ENCODE assay signal across 17 cellular contexts in genomic region chr13:29578300-29579048, GRCh38. TPM values are rescaled to one million over a fixed set of nuclear protein-coding genes. Genes with fewer than 3 reads are reported as not detected.
DNase-seq lines count a peak whose midpoint lies in the region; ATAC-seq, FAIRE-seq and TF ChIP-seq lines count a peak whose summit lies in the region.
"Had no signal": no experiment of that assay in that cellular context is flagged by ENCODE, and none has a peak within 500 bp of the region (broad histone marks: within the 10 kb centered on the region; RNA-seq: fewer than 3 reads in every experiment).

No MANE protein-coding gene starts in this region.

- peak; percentile 40 for FAIRE-seq in K562 (lab: Jason Lieb, UNC)
- FAIRE-seq: astrocyte had no signal

- DNase-seq in GM23338 (ENCODE audit: low spot score): no peak
- peak; percentile 17 to 31 (median 22) for DNase-seq in K562 (ENCODE audit: extremely low read depth in 1 of 4, low spot score in 3 of 4)
- DNase-seq in heart right ventricle: no peak
- DNase-seq in sigmoid colon: no peak
- DNase-seq in stimulated activated CD4-positive, alpha-beta T cell treated with anti-CD3 and anti-CD28 coated beads, Interleukin-1b, Interleukin-23, amount 100 ng/mL, for 48 hours: no peak
- DNase-seq in NOMO-1 (lab: John Stamatoyannopoulos, UW; ENCODE audit: unreplicated experiment in 2 of 2): no peak
- no peak for DNase-seq in activated naive CD4-positive, alpha-beta T cell treated with anti-CD3 and anti-CD28 coated beads, Interleukin-2, amount 10 ng/mL, durations not matched to agents 7 days and 5 days
- DNase-seq: activated gamma-delta T cell; colonic mucosa; NCI-H187; NCI-H226; NK-92 treated with Interleukin-12 subunit alpha and Interleukin-12 subunit beta, amount 100 ng/mL, for 24 hours had no signal

- CTCF ChIA-PET in K562 (lab: Yijun Ruan, JAX; ENCODE audit: low intra/inter-chr PET ratio): no interaction called here
- CTCF ChIA-PET in activated naive CD4-positive, alpha-beta T cell treated with anti-CD3 and anti-CD28 coated beads, Interleukin-2, amount 10 ng/mL, durations not matched to agents 7 days and 5 days (lab: Charles Lee): no interaction called here

- BruUV-seq in K562 (replicated peaks; lab: Mats Ljungman, UMichigan): no TSS peak

- H3K36me3 Mint-ChIP-seq in GM23338 (ENCODE audit: low read depth): peaks cover 53% of the 10 kb centered on the region
- peaks cover 10% of the 10 kb centered on the region for H3K36me3 Mint-ChIP-seq in activated naive CD4-positive, alpha-beta T cell treated with anti-CD3 and anti-CD28 coated beads, Interleukin-2, amount 10 ng/mL, durations not matched to agents 7 days and 5 days
- H3K36me3 Mint-ChIP-seq: IgD-negative memory B cell had no signal

- peak overlapping the region in 1 of 2 experiments; percentile 9; a peak in 1 of 4 replicates for H3K9ac ChIP-seq in K562 (ENCODE audit: insufficient read depth in 1 of 2, low read depth in 2 of 2, low read length in 2 of 2)

- H3K36me3 ChIP-seq in GM23338 (ENCODE audit: insufficient read depth) (no peaks in the 10 kb centered on the region), K562 (ENCODE audit: control insufficient read depth, insufficient read depth, low read length) (peaks cover 2% of the 10 kb centered on the region; the same call in 1 of the 3 replicates), heart right ventricle (no peaks in the 10 kb centered on the region), sigmoid colon (no peaks in the 10 kb centered on the region)
- H3K36me3 ChIP-seq: colonic mucosa, neutrophil had no signal

- H3K27me3 Mint-ChIP-seq in GM23338 (ENCODE audit: insufficient read depth, low read depth, poor library complexity): peaks cover 7% of the 10 kb centered on the region
- H3K27me3 Mint-ChIP-seq in activated naive CD4-positive, alpha-beta T cell treated with anti-CD3 and anti-CD28 coated beads, Interleukin-2, amount 10 ng/mL, durations not matched to agents 7 days and 5 days: no peaks in the 10 kb centered on the region
- H3K27me3 Mint-ChIP-seq: IgD-negative memory B cell had no signal

- no peaks in the 10 kb centered on the region for H3F3A ChIP-seq in GM23338 (replicated peaks; ENCODE audit: low read depth)

- 45% methylated on average over 15 of the region's 17 CpGs for WGBS in K562 (ENCODE audit: insufficient coverage, low coverage, missing lambda C conversion rate)
- 55 to 64% methylated on average over 17 of the region's 17 CpGs for WGBS in heart right ventricle, 2 donors
- 74 to 87% methylated on average over 17 of the region's 17 CpGs for WGBS in sigmoid colon, 2 donors

- POLR2A ChIA-PET in K562 (lab: Yijun Ruan, JAX): interaction anchor here (0.7 to 1.0 kb wide), 4 partner anchors 8 to 125 kb away, joined by 3 to 4 read pairs (median 3); no protein-coding TSS in a partner anchor

- no peak for TF ChIP-seq RAD21 in K562 (CRISPR knock-in tag; conservative IDR thresholded peaks at IDR 0.05 in 1 of 2, IDR thresholded peaks at IDR 0.05 in 1 of 2)

- intact Hi-C loops in K562 (cut with micrococcal nuclease) (no loop called here), heart right ventricle (cut with DNase I) (loop anchor here in 1 of 10 donors (5.0 kb wide), 1 partner anchor 71 kb away; no protein-coding TSS in a partner anchor), sigmoid colon (cut with DNase I) (no loop called here)

- H2AFZ ChIP-seq in GM23338 (no peak overlapping the region), K562 (ENCODE audit: low read depth, low read length) (no peak overlapping the region)

- H3K4me2 ChIP-seq in GM23338 (no peak overlapping the region), K562 (ENCODE audit: insufficient read depth, low read length) (no peak overlapping the region; the same call in 1 of the 2 replicates)

- peaks cover 12% of the 10 kb centered on the region for H3K9me1 ChIP-seq in K562 (ENCODE audit: control insufficient read depth, insufficient read depth, low read length)

- no peaks in the 10 kb centered on the region; the same call in 2 of the 3 replicates for H3K9me3 Mint-ChIP-seq in GM23338
- no peaks in the 10 kb centered on the region for H3K9me3 Mint-ChIP-seq in activated naive CD4-positive, alpha-beta T cell treated with anti-CD3 and anti-CD28 coated beads, Interleukin-2, amount 10 ng/mL, durations not matched to agents 7 days and 5 days
- H3K9me3 Mint-ChIP-seq: IgD-negative memory B cell; T-helper 1 cell treated with Interleukin-12 subunit alpha and Interleukin-12 subunit beta and Interleukin-4 antibody, amounts not matched to agents 30 μg/mL and 1 μg/mL, for 36 hours had no signal

- H3K27ac ChIP-seq in GM23338 (ENCODE audit: low read depth): no peak overlapping the region
- H3K27ac ChIP-seq in K562 (ENCODE audit: extremely low read depth, low read depth, low read length): no peak overlapping the region
- peak overlapping the region in 4 of 10 donors; percentile 22 to 43 (median 32) for H3K27ac ChIP-seq in heart right ventricle
- H3K27ac ChIP-seq in sigmoid colon: peak overlapping the region in 3 of 4 donors; percentile 13 to 68 (median 53)
- H3K27ac ChIP-seq: colonic mucosa, neutrophil had no signal

- H3K4me1 ChIP-seq in GM23338 (ENCODE audit: insufficient read depth): peaks cover 46% of the 10 kb centered on the region
- peaks cover 33 to 34% of the 10 kb centered on the region in 2 experiments; a peak in 4 of 5 replicates for H3K4me1 ChIP-seq in K562 (replicated peaks in 1 of 2; ENCODE audit: control insufficient read depth in 2 of 2, insufficient read depth in 2 of 2, low read length in 2 of 2)
- H3K4me1 ChIP-seq in heart right ventricle: peaks cover 4 to 63% (median 28%) of the 10 kb centered on the region in 9 donors
- H3K4me1 ChIP-seq in sigmoid colon: peaks cover 0 to 83% (median 59%) of the 10 kb centered on the region in 4 donors

- in situ Hi-C loops in K562 (cut with MboI): no loop called here

- H3K9me2 ChIP-seq in GM23338 (ENCODE audit: insufficient read depth): no peaks in the 10 kb centered on the region

- no peak overlapping the region for H3K4me3 Mint-ChIP-seq in GM23338
- H3K4me3 Mint-ChIP-seq in activated naive CD4-positive, alpha-beta T cell treated with anti-CD3 and anti-CD28 coated beads, Interleukin-2, amount 10 ng/mL, durations not matched to agents 7 days and 5 days: no peak overlapping the region
- H3K4me3 Mint-ChIP-seq: T-helper 1 cell treated with Interleukin-12 subunit alpha and Interleukin-12 subunit beta and Interleukin-4 antibody, amounts not matched to agents 30 μg/mL and 1 μg/mL, for 36 hours had no signal

- no peak for ATAC-seq in GM23338
- ATAC-seq in K562: peak; percentile 44
- ATAC-seq in heart right ventricle: peak in 7 of 8 donors; percentile 21 to 57 (median 33)
- no peak for ATAC-seq in GM18868 (IDR thresholded peaks at IDR 0.05; ENCODE audit: unreplicated experiment)

- no peak for TF ChIP-seq POLR2A in K562 (conservative IDR thresholded peaks at IDR 0.05)
- no peak for TF ChIP-seq POLR2A in sigmoid colon (IDR thresholded peaks at IDR 0.05)

- H3K79me2 ChIP-seq in GM23338 (replicated peaks; ENCODE audit: insufficient read depth) (peaks cover 100% of the 10 kb centered on the region), K562 (ENCODE audit: control insufficient read depth, insufficient read depth, low read length) (peaks cover 96% of the 10 kb centered on the region)

- no peaks in the 10 kb centered on the region; the same call in 1 of the 2 replicates for H3K9me3 ChIP-seq in K562 (replicated peaks; ENCODE audit: control insufficient read depth, insufficient read depth, low read depth, low read length)
- no peaks in the 10 kb centered on the region for H3K9me3 ChIP-seq in heart right ventricle
- H3K9me3 ChIP-seq in sigmoid colon: no peaks in the 10 kb centered on the region
- H3K9me3 ChIP-seq: colonic mucosa, neutrophil had no signal

- TF ChIP-seq EP300 in K562 (IDR thresholded peaks at IDR 0.05; ENCODE audit: low read length) (no peak), sigmoid colon (IDR thresholded peaks at IDR 0.05) (no peak)

- no peaks in the 10 kb centered on the region for H3K27me3 ChIP-seq in GM23338 (ENCODE audit: insufficient read depth)
- no peaks in the 10 kb centered on the region for H3K27me3 ChIP-seq in K562 (ENCODE audit: control insufficient read depth in 2 of 2, insufficient read depth in 2 of 2, low read length in 2 of 2)
- no peaks in the 10 kb centered on the region for H3K27me3 ChIP-seq in heart right ventricle
- H3K27me3 ChIP-seq in sigmoid colon: no peaks in the 10 kb centered on the region
- H3K27me3 ChIP-seq: colonic mucosa, neutrophil had no signal

- H3K4me1 Mint-ChIP-seq in GM23338: peaks cover 63% of the 10 kb centered on the region
- H3K4me1 Mint-ChIP-seq in activated naive CD4-positive, alpha-beta T cell treated with anti-CD3 and anti-CD28 coated beads, Interleukin-2, amount 10 ng/mL, durations not matched to agents 7 days and 5 days: peaks cover 10% of the 10 kb centered on the region

- H3K27ac Mint-ChIP-seq in GM23338: 0 out of 2 replicates have a peak overlapping the region, but pooled peaks have one; percentile 51
- H3K27ac Mint-ChIP-seq in activated naive CD4-positive, alpha-beta T cell treated with anti-CD3 and anti-CD28 coated beads, Interleukin-2, amount 10 ng/mL, durations not matched to agents 7 days and 5 days: no peak overlapping the region
- H3K27ac Mint-ChIP-seq: IgD-negative memory B cell; T-helper 1 cell treated with Interleukin-12 subunit alpha and Interleukin-12 subunit beta and Interleukin-4 antibody, amounts not matched to agents 30 μg/mL and 1 μg/mL, for 36 hours had no signal

- TF ChIP-seq CTCF in GM23338 (conservative IDR thresholded peaks at IDR 0.05; ENCODE audit: low read depth in 2 of 2): no peak
- TF ChIP-seq CTCF in K562 (IDR thresholded peaks at IDR 0.05 in 2 of 3, conservative IDR thresholded peaks at IDR 0.05 in 1 of 3; ENCODE audit: insufficient read depth in 2 of 3, low read depth in 1 of 3, low read length in 3 of 3): no peak
- no peak for TF ChIP-seq CTCF in heart right ventricle (IDR thresholded peaks at IDR 0.05)
- no peak for TF ChIP-seq CTCF in sigmoid colon (IDR thresholded peaks at IDR 0.05)

- H4K20me1 ChIP-seq in GM23338 (replicated peaks; ENCODE audit: insufficient read depth) (peaks cover 73% of the 10 kb centered on the region), K562 (replicated peaks; ENCODE audit: control insufficient read depth, insufficient read depth, low read length) (peaks cover 54% of the 10 kb centered on the region)

- H3K4me3 ChIP-seq in GM23338: no peak overlapping the region
- no peak overlapping the region for H3K4me3 ChIP-seq in K562
- no peak overlapping the region for H3K4me3 ChIP-seq in heart right ventricle
- no peak overlapping the region for H3K4me3 ChIP-seq in sigmoid colon
- H3K4me3 ChIP-seq: colonic mucosa had no signal

RNA-seq across cellular contexts. Expression of gene SLC7A1, which starts 17.0 kb away (rescaled TPM):
- total RNA-seq in GM23338 (2014; rRNA removed; shearing (Covaris generic)): 72.4 and 74.7 TPM in 2 replicates
- polyA plus RNA-seq in GM23338 (2016; fragmentation: Nextera tagmentation; extraction: Ambion mirVana) (22.1 and 23.0 TPM in 2 replicates), K562 (2011; rRNA removed) (8.0 and 10.2 TPM in 2 replicates), K562 (2014; fragmentation: Illumina TruSeq; extraction: Trizol) (33.3 and 35.7 TPM in 2 replicates), K562 (2014; fragmentation: Nextera tagmentation; extraction: Ambion mirVana) (1 to 10 TPM; 3.3 to 4.6 TPM), K562 (2014; rRNA removed) (16.3 TPM in 2 replicates), heart right ventricle (10 to 100 TPM in 1 of 2 donors, 1 to 10 TPM in 1; 3.8 to 18.7 TPM), sigmoid colon (10 to 100 TPM in 1 of 3 donors, 1 to 10 TPM in 2; 2.4 to 25.6 (median 3.5) TPM)
- 52.2 and 97.5 TPM in 2 replicates for total RNA-seq in K562 (2011; cell fraction: chromatin; rRNA removed; ENCODE audit: low replicate concordance)
- total RNA-seq in K562 (2011; cell fraction: nucleolus; rRNA removed): 63.0 and 63.5 TPM in 2 replicates
- 73.4 and 74.0 TPM in 2 replicates for total RNA-seq in K562 (2011; cell fraction: nucleoplasm; rRNA removed)
- total RNA-seq in K562 (2014; rRNA removed) (12.7 and 16.0 TPM in 2 replicates), K562 (2014; rRNA removed; fragmentation: Illumina TruSeq; extraction: Trizol) (10.1 and 10.8 TPM in 2 replicates), K562 (2015; rRNA removed; fragmentation: Illumina TruSeq; extraction: Trizol) (7.1 and 7.5 TPM in 2 replicates), K562 (2021) (57.0 and 69.7 TPM in 2 replicates), heart right ventricle (10 to 100 TPM; 11.4 to 29.2 (median 17.4) TPM), sigmoid colon (10 to 100 TPM; 11.8 to 21.3 (median 15.9) TPM)
- 10.2 and 10.3 TPM in 2 replicates for polyA plus RNA-seq in K562 (2011; cell fraction: cytosol; rRNA removed)
- polyA plus RNA-seq in K562 (2011; cell fraction: nucleus; rRNA removed): 29.0 and 33.7 TPM in 2 replicates
- 16.6 and 30.7 TPM in 2 replicates for polyA plus RNA-seq in K562 (2012)
- 12.2 and 13.9 TPM in 2 replicates for polyA minus RNA-seq in K562 (2011; rRNA and poly(A)+ RNA removed)
- 20.3 and 27.4 TPM in 2 replicates for polyA minus RNA-seq in K562 (2011; cell fraction: cytosol; rRNA and poly(A)+ RNA removed)
- polyA minus RNA-seq in K562 (2011; cell fraction: nucleus; rRNA and poly(A)+ RNA removed): 19.1 and 25.2 TPM in 2 replicates

Comparison
In these comparisons a context has a peak if more than half of its experiments do, and no peak if none do; other contexts are left out.
1. ATAC-seq: peak in K562 (single experiment) and heart right ventricle (7 of 8); none in GM23338 (single experiment) and GM18868 (single experiment).
2. DNase-seq: peak in K562 (4 of 4); none in GM23338 (single experiment), heart right ventricle (0 of 2), sigmoid colon (single experiment), stimulated activated CD4-positive, alpha-beta T cell treated with anti-CD3 and anti-CD28 coated beads, Interleukin-1b, Interleukin-23, amount 100 ng/mL, for 48 hours (single experiment), NOMO-1 (0 of 2) and activated naive CD4-positive, alpha-beta T cell treated with anti-CD3 and anti-CD28 coated beads, Interleukin-2, amount 10 ng/mL, durations not matched to agents 7 days and 5 days (single experiment).
3. H3K27ac ChIP-seq: peak in sigmoid colon (3 of 4); none in GM23338 (single experiment) and K562 (single experiment).